11 cellular contexts compared by ENCODE assay signal in the genomic region with DNA sequence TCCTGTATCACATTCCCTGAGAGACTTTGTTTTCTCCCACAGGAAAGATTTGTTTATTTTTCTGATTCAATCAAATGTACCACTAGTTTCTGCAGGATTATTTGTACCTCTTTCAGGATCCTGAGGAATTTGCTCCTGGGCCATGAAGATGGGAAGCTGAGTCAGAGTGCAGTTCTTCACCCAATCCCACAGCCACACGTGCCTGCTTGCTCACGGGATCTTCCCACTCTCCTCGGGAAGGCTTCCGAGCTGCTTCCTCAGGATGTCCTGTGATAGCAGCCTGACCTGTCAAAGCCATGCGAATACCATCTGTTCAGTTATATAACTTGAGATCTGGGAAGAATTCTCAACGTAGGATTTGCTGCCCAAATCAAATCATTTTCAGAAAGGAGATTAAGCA. TPM values are rescaled to one million over a fixed set of nuclear protein-coding genes. Genes with fewer than 3 reads are reported as not detected.
DNase-seq lines count a peak whose midpoint lies in the region; ATAC-seq and TF ChIP-seq lines count a peak whose summit lies in the region.
"Had no signal": no experiment of that assay in that cellular context is flagged by ENCODE, and none has a peak within 500 bp of the region (broad histone marks: within the 10 kb centered on the region; RNA-seq: fewer than 3 reads in every experiment).

No MANE protein-coding gene starts in this region.

- H3K27me3 Mint-ChIP-seq in chondrocyte (ENCODE audit: low read depth), result no peaks in the 10 kb centered on the region

- H3K36me3 Mint-ChIP-seq in chondrocyte (ENCODE audit: low read depth), result no peaks in the 10 kb centered on the region
- H3K36me3 Mint-ChIP-seq: CD8-positive, alpha-beta memory T cell had no signal

- H3K27ac Mint-ChIP-seq in chondrocyte (ENCODE audit: unreplicated experiment), result peak overlapping the region; percentile 43
- H3K27ac Mint-ChIP-seq: CD8-positive, alpha-beta memory T cell had no signal

- TF ChIP-seq CTCF in chondrocyte (IDR thresholded peaks at IDR 0.05) (no peak), GM20000 (IDR thresholded peaks at IDR 0.05; ENCODE audit: extremely low read depth, missing control alignments) (no peak)

- no peaks in the 10 kb centered on the region for H3K9me3 Mint-ChIP-seq in chondrocyte (ENCODE audit: low read depth)
- H3K9me3 Mint-ChIP-seq: CD8-positive, alpha-beta memory T cell had no signal

- peaks cover 20% of the 10 kb centered on the region for H3K4me1 Mint-ChIP-seq in chondrocyte (ENCODE audit: low read depth)

- H3K4me3 Mint-ChIP-seq in chondrocyte (ENCODE audit: unreplicated experiment), result no peak overlapping the region
- H3K4me3 Mint-ChIP-seq: CD8-positive, alpha-beta memory T cell had no signal

- peak; percentile 20 for DNase-seq in COLO829 (ENCODE audit: low spot score)
- peak; percentile 80 for DNase-seq in NCI-H226
- DNase-seq in chondrocyte (ENCODE audit: low spot score), result no peak
- DNase-seq in left lobe of liver (ENCODE audit: low spot score), result no peak
- DNase-seq in DMS53 (lab: John Stamatoyannopoulos, UW), result no peak
- DNase-seq in activated T-cell treated with anti-CD3 and anti-CD28 coated beads for 4 hours, result no peak
- DNase-seq in GM20000 (ENCODE audit: low spot score), result no peak
- DNase-seq: activated effector memory CD4-positive, alpha-beta T cell treated with anti-CD3 and anti-CD28 coated beads, Interleukin-2, amount 50 U/mL, for 16 hours; CD8-positive, alpha-beta memory T cell; NCI-H2227 treated with DMSO at 0.1 percent for 48 hours had no signal

- ATAC-seq in left lobe of liver (peak; percentile 64), GM19351 (IDR thresholded peaks at IDR 0.05; ENCODE audit: unreplicated experiment) (no peak)

RNA-seq across cellular contexts. Expression of gene HIF1A, which starts 41.8 kb away (rescaled TPM):
- total RNA-seq in chondrocyte (466 to 676 TPM (median 660 TPM) in 3 replicates), left lobe of liver (27.9 TPM)

Comparison
In these comparisons a context has a peak if more than half of its experiments do, and no peak if none do; other contexts are left out.
1. DNase-seq: peak in COLO829 (single experiment) and NCI-H226 (single experiment); none in chondrocyte (single experiment), left lobe of liver (single experiment), DMS53 (single experiment), activated T-cell treated with anti-CD3 and anti-CD28 coated beads for 4 hours (single experiment) and GM20000 (single experiment).
2. RNA of gene HIF1A, which starts 41.8 kb away (total RNA-seq): 466 to 676 TPM in chondrocyte; 27.9 TPM in left lobe of liver (single experiment); every median in the first group is over 10 times any median in the second.